Comparison of ENCODE assay signal across 8 cellular contexts in the genomic region with DNA sequence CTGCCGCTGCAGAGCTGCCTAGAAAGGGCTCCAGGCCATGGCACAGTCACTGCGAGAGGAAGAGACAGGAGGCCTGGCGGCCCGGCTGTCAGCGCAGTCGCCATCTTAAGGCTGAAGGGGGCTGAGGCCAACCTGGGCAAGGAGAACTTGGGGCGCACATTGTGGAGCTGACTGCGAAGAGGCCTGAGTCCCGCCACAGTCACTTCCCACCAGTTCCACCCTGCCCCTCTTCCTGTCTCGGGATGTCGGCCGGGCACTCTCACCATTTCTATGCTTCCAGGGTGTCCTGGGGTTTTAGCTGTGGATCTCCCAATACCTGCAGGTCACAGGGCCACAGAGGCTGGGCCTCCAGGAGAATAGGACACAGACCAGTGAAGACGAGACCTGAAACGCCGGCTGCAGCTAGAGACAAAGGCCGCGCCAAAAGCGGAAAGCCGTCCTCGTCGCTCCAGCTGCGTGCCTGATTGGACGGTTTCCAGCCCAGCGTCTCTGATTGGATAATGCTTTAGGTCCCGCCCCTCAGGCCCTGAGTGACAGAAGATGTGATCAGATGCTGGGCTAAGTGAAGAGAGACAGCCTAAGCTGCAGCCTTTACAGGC.
A peak's percentile ranks its signal among the peaks of the same experiment; 100 is the strongest.
DNase-seq lines count a peak whose midpoint lies in the region; ATAC-seq and FAIRE-seq lines count a peak whose summit lies in the region.

No MANE protein-coding gene starts in this region.

- H3K27me3 ChIP-seq in esophagus (ENCODE audit: control insufficient read depth in 1 of 2, insufficient read depth in 2 of 2, low read length in 2 of 2) (no peaks in the 10 kb centered on the region), muscle layer of colon (ENCODE audit: control insufficient read depth in 1 of 2, insufficient read depth in 2 of 2, low read length in 2 of 2) (no peaks in the 10 kb centered on the region)

- no peak for FAIRE-seq in urothelium cell line (lab: Jason Lieb, UNC)

- H3K4me1 ChIP-seq in esophagus (ENCODE audit: control insufficient read depth in 2 of 2, insufficient read depth in 2 of 2, low read length in 1 of 2) (no peaks in the 10 kb centered on the region), muscle layer of colon (ENCODE audit: insufficient read depth, low read length) (no peaks in the 10 kb centered on the region)

- peak; percentile 73 for ATAC-seq in HG02798 (IDR thresholded peaks at IDR 0.05; ENCODE audit: poor library complexity, unreplicated experiment)

- H3K27ac ChIP-seq in esophagus (ENCODE audit: low read depth in 2 of 2, low read length in 1 of 2) (no peak overlapping the region), muscle layer of colon (ENCODE audit: low read depth, low read length) (no peak overlapping the region)

- DNase-seq in EL (peak; percentile 92), NCI-H69 (lab: John Stamatoyannopoulos, UW) (peak; percentile 94), urothelium cell line (ENCODE audit: low spot score) (no peak)
- peak; percentile 85 for DNase-seq in activated T-cell treated with anti-CD3 and anti-CD28 coated beads, Interleukin-2, amount 50 U/mL, for 1 hour
- peak; percentile 64 to 75 for DNase-seq in stimulated activated CD8-positive, alpha-beta memory T cell treated with anti-CD3 and anti-CD28 coated beads, Interleukin-4, amount 100 ng/mL, for 1 hour (ENCODE audit: low read depth in 2 of 2, low spot score in 1 of 2)

- peak overlapping the region; percentile 52 to 71 for H3K4me3 ChIP-seq in esophagus (ENCODE audit: low read depth in 1 of 2, low read length in 2 of 2)
- peak overlapping the region; percentile 77 to 85 for H3K4me3 ChIP-seq in muscle layer of colon (ENCODE audit: low read depth in 1 of 2, low read length in 2 of 2)

- no peaks in the 10 kb centered on the region for H3K36me3 ChIP-seq in esophagus (ENCODE audit: control insufficient read depth in 2 of 2, insufficient read depth in 2 of 2, low read length in 1 of 2)
- H3K36me3 ChIP-seq in muscle layer of colon (ENCODE audit: insufficient read depth, low read length) = no peaks in the 10 kb centered on the region

- WGBS in esophagus, 2 donors = 1 to 3% methylated on average over 25 of the region's 25 CpGs

- H3K9me3 ChIP-seq in esophagus (ENCODE audit: control insufficient read depth in 2 of 2, insufficient read depth in 1 of 2, low read depth in 1 of 2, low read length in 1 of 2) (peaks cover 0 to 3% of the 10 kb centered on the region in 2 donors), muscle layer of colon (ENCODE audit: low read length) (no peaks in the 10 kb centered on the region)

- H3K9ac ChIP-seq in muscle layer of colon (ENCODE audit: low read length) = peak overlapping the region; percentile 46
